Comparison of ENCODE assay signal across 10 cellular contexts in the genomic region with DNA sequence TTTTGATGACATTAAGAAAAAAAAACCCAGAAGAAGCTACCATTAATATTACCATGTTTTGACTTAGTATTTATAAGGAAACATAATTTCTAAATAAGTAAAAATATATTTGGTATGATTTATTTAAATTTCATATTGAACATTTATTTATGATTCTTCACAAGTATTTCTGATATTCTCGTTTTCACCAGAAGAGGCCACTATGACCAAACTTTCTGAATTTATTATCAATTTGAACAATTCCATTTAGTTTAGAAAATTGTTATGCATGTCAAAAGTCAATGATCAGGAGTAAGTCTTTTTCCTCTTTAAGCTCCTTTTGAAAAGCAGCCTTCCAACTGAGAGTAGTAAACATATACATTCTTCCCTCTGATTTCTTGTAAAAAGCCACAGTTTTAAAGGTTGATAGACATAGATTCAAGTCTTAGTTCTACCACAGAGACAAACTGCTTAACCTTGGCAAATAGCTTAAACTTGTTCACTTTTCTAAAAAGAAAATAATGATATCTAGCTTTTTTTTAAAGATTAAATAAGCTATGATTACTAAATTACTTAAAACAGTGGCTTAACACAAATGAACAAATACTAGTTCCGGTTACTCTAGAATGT.
DNase-seq lines count a peak whose midpoint lies in the region; ATAC-seq and TF ChIP-seq lines count a peak whose summit lies in the region.
"Had no signal": no experiment of that assay in that cellular context is flagged by ENCODE, and none has a peak within 500 bp of the region (broad histone marks: within the 10 kb centered on the region; RNA-seq: fewer than 3 reads in every experiment).

No MANE protein-coding gene starts in this region.

- H3K4me3 ChIP-seq in heart left ventricle (no peak overlapping the region), OCI-LY7 (ENCODE audit: low read depth, low read length, poor library complexity, severe bottlenecking) (no peak overlapping the region), fibroblast of lung (replicated peaks in 1 of 4; ENCODE audit: control extremely low read depth in 1 of 4, insufficient read depth in 1 of 4, low read depth in 3 of 4, low read length in 4 of 4) (no peak overlapping the region), tibial nerve (no peak overlapping the region)

- H3K36me3 ChIP-seq in heart left ventricle (no peaks in the 10 kb centered on the region), OCI-LY7 (ENCODE audit: insufficient read depth, low read length) (no peaks in the 10 kb centered on the region), fibroblast of lung (ENCODE audit: control insufficient read depth, insufficient read depth, low read length) (no peaks in the 10 kb centered on the region), tibial nerve (no peaks in the 10 kb centered on the region)
- H3K36me3 ChIP-seq: neutrophil had no signal

- H3K79me2 ChIP-seq in OCI-LY7 (ENCODE audit: insufficient read depth, low read depth, low read length), result no peaks in the 10 kb centered on the region
- no peaks in the 10 kb centered on the region for H3K79me2 ChIP-seq in fibroblast of lung (ENCODE audit: control insufficient read depth, insufficient read depth, low read length)

- H3K27me3 ChIP-seq in heart left ventricle (peaks cover 0 to 4% (median 0%) of the 10 kb centered on the region in 9 donors), fibroblast of lung (ENCODE audit: control insufficient read depth, insufficient read depth, low read length) (no peaks in the 10 kb centered on the region), tibial nerve (no peaks in the 10 kb centered on the region)
- H3K27me3 ChIP-seq: neutrophil had no signal

- 56 to 60% (median 60%) methylated on average over 2 of the region's 2 CpGs for WGBS in heart left ventricle, 4 donors
- WGBS in tibial nerve, 2 donors, result 50 to 54% methylated on average over 2 of the region's 2 CpGs

- CTCF ChIA-PET in OCI-LY7 (lab: Charles Lee; ENCODE audit: unreplicated experiment), result no interaction called here

- peaks cover 0 to under 1% (median 0%) of the 10 kb centered on the region in 12 donors for H3K9me3 ChIP-seq in heart left ventricle
- H3K9me3 ChIP-seq in OCI-LY7 (ENCODE audit: low read length), result no peaks in the 10 kb centered on the region
- no peaks in the 10 kb centered on the region for H3K9me3 ChIP-seq in fibroblast of lung (ENCODE audit: control insufficient read depth, insufficient read depth, low read depth, low read length)
- peaks cover 0 to 3% (median 0%) of the 10 kb centered on the region in 4 donors for H3K9me3 ChIP-seq in tibial nerve
- H3K9me3 ChIP-seq: neutrophil had no signal

- DNase-seq in heart left ventricle, result no peak
- DNase-seq in left ventricle myocardium superior, result no peak
- DNase-seq in OCI-LY7 (ENCODE audit: low spot score), result peak; percentile 3
- DNase-seq in fibroblast of lung (ENCODE audit: low read depth in 2 of 2), result peak; percentile 3 to 56
- no peak for DNase-seq in tibial nerve (ENCODE audit: low spot score in 2 of 2)
- DNase-seq in GDM1 (lab: John Stamatoyannopoulos, UW), result no peak
- no peak for DNase-seq in UCSD-AML1 (lab: John Stamatoyannopoulos, UW; ENCODE audit: unreplicated experiment)
- no peak for DNase-seq in stimulated activated CD4-positive, alpha-beta T cell treated with anti-CD3 and anti-CD28 coated beads, Interleukin-2, amount 100 ng/mL, for 24 hours
- DNase-seq: activated CD4-positive, CD25-positive, alpha-beta regulatory T cell had no signal

- H2AFZ ChIP-seq in OCI-LY7 (ENCODE audit: low read length), result no peak overlapping the region
- no peak overlapping the region for H2AFZ ChIP-seq in fibroblast of lung (ENCODE audit: low read length)

- H3K9ac ChIP-seq in fibroblast of lung (ENCODE audit: insufficient read depth, low read length), result no peak overlapping the region

- H3K27ac ChIP-seq in heart left ventricle, result no peak overlapping the region
- no peak overlapping the region for H3K27ac ChIP-seq in OCI-LY7 (ENCODE audit: low read depth, low read length, poor library complexity, severe bottlenecking)
- H3K27ac ChIP-seq in fibroblast of lung (ENCODE audit: insufficient read depth, low read length), result no peak overlapping the region
- H3K27ac ChIP-seq in tibial nerve, result no peak overlapping the region
- H3K27ac ChIP-seq: neutrophil had no signal

- intact Hi-C loops in heart left ventricle (cut with DNase I), result no loop called here
- intact Hi-C loops in left ventricle myocardium superior (cut with micrococcal nuclease), result no loop called here
- intact Hi-C loops in OCI-LY7 (cut with micrococcal nuclease; ENCODE audit: unreplicated experiment), result no loop called here

- no peaks in the 10 kb centered on the region for H4K20me1 ChIP-seq in OCI-LY7 (ENCODE audit: insufficient read depth, low read length)
- H4K20me1 ChIP-seq in fibroblast of lung (ENCODE audit: control insufficient read depth, extremely low read depth, insufficient read depth, low read length), result no peaks in the 10 kb centered on the region

- H3K9me2 ChIP-seq in OCI-LY7 (ENCODE audit: insufficient read depth, low read length), result no peaks in the 10 kb centered on the region

- H3K4me2 ChIP-seq in OCI-LY7 (ENCODE audit: low read length) (no peak overlapping the region), fibroblast of lung (ENCODE audit: extremely low read depth, insufficient read depth, low read length) (no peak overlapping the region)

- TF ChIP-seq CTCF in heart left ventricle (IDR thresholded peaks at IDR 0.05) (peak in 11 of 12 donors; percentile 14 to 55 (median 33)), OCI-LY7 (conservative IDR thresholded peaks at IDR 0.05; ENCODE audit: low read length) (peak; percentile 70), fibroblast of lung (conservative IDR thresholded peaks at IDR 0.05 in 1 of 2, IDR thresholded peaks at IDR 0.05 in 1 of 2; ENCODE audit: low read depth in 1 of 2, low read length in 2 of 2) (peak in 1 of 2 donors; percentile 33), tibial nerve (IDR thresholded peaks at IDR 0.05) (peak in 3 of 5 experiments; percentile 9 to 23 (median 19))

- H3K4me1 ChIP-seq in heart left ventricle, result no peaks in the 10 kb centered on the region
- no peaks in the 10 kb centered on the region for H3K4me1 ChIP-seq in OCI-LY7 (ENCODE audit: insufficient read depth, low read length, poor library complexity, severe bottlenecking)
- H3K4me1 ChIP-seq in fibroblast of lung (ENCODE audit: control insufficient read depth, extremely low read depth, insufficient read depth, low read length), result no peaks in the 10 kb centered on the region
- no peaks in the 10 kb centered on the region for H3K4me1 ChIP-seq in tibial nerve

- TF ChIP-seq POLR2A in heart left ventricle (IDR thresholded peaks at IDR 0.05), result no peak
- no peak for TF ChIP-seq POLR2A in tibial nerve (IDR thresholded peaks at IDR 0.05)

- BruUV-seq in OCI-LY7 (replicated peaks; lab: Mats Ljungman, UMichigan), result no TSS peak

- POLR2A ChIA-PET in OCI-LY7 (lab: Charles Lee), result interaction anchor here (0.6 to 0.7 kb wide), 2 partner anchors 84 to 273 kb away, joined by 3 read pairs; no protein-coding TSS in a partner anchor

- no peak for TF ChIP-seq EP300 in tibial nerve (IDR thresholded peaks at IDR 0.05)

- ATAC-seq in heart left ventricle (no peak), left ventricle myocardium superior (no peak)

Comparison
In these comparisons a context has a peak if more than half of its experiments do, and no peak if none do; other contexts are left out.
1. DNase-seq: peak in OCI-LY7 (single experiment) and fibroblast of lung (2 of 2); none in heart left ventricle (0 of 5), left ventricle myocardium superior (single experiment), tibial nerve (0 of 2), GDM1 (single experiment), UCSD-AML1 (single experiment) and stimulated activated CD4-positive, alpha-beta T cell treated with anti-CD3 and anti-CD28 coated beads, Interleukin-2, amount 100 ng/mL, for 24 hours (0 of 2).